28 cellular contexts compared by ENCODE assay signal in genomic region chr10:63534723-63535122, GRCh38.
"Had no signal": no experiment of that assay in that cellular context is flagged by ENCODE, and none has a peak within 500 bp of the region (broad histone marks: within the 10 kb centered on the region; RNA-seq: fewer than 3 reads in every experiment).

No MANE protein-coding gene starts in this region.

- DNase-seq: activated CD4-positive, alpha-beta T cell treated with anti-CD3 and anti-CD28 coated beads, Interleukin-2, amount 50 U/mL, for 48 hours; activated CD4-positive, CD25-positive, alpha-beta regulatory T cell; activated gamma-delta T cell treated with Interleukin-2 at 50 U/mL for 16 hours; activated naive CD4-positive, alpha-beta T cell treated with anti-CD3 and anti-CD28 coated beads, Interleukin-2, amount 10 ng/mL, durations not matched to agents 7 days and 5 days; activated naive CD8-positive, alpha-beta T cell treated with anti-CD3 and anti-CD28 coated beads, Interleukin-2, amount 10 ng/mL, durations not matched to agents 7 days and 5 days; activated T-cell treated with anti-CD3 and anti-CD28 coated beads for 4 hours; activated T-cell treated with anti-CD3 and anti-CD28 coated beads, Interleukin-2, amount 50 U/mL, for 48 hours; aorta; central memory CD4-positive, alpha-beta T cell; KG1; NCI-H1105 treated with DMSO at 0.1 percent for 48 hours; NCI-H1436 treated with DMSO at 0.1 percent for 48 hours; NCI-H187; NCI-H2081; NCI-H510A treated with DMSO at 0.1 percent for 48 hours; NCI-H69; NK-92 treated with Interleukin-12 subunit alpha and Interleukin-12 subunit beta, amount 100 ng/mL, for 24 hours; OCI-M1; RPMI8226; T-cell; T-helper 2 cell; T1000 had no signal

- H3K27me3 Mint-ChIP-seq: activated naive CD4-positive, alpha-beta T cell treated with anti-CD3 and anti-CD28 coated beads, Interleukin-2, amount 10 ng/mL, durations not matched to agents 7 days and 5 days; activated naive CD8-positive, alpha-beta T cell treated with anti-CD3 and anti-CD28 coated beads, Interleukin-2, amount 10 ng/mL, durations not matched to agents 7 days and 5 days; T-cell had no signal

- H3K9me3 Mint-ChIP-seq: activated naive CD4-positive, alpha-beta T cell treated with anti-CD3 and anti-CD28 coated beads, Interleukin-2, amount 10 ng/mL, durations not matched to agents 7 days and 5 days; activated naive CD8-positive, alpha-beta T cell treated with anti-CD3 and anti-CD28 coated beads, Interleukin-2, amount 10 ng/mL, durations not matched to agents 7 days and 5 days; activated T-helper 2 cell treated with anti-CD3 and anti-CD28 coated beads, Interferon-gamma antibody, Interleukin-2, Interleukin-4, amounts not matched to agents 10 μg/mL and 5 μg/mL and 100 μg/mL, durations not matched to agents 14 hours and 24 hours and 36 hours; T-cell had no signal

- FAIRE-seq: bronchial epithelial cell, TTC549 had no signal

- H3K4me3 Mint-ChIP-seq: activated naive CD4-positive, alpha-beta T cell treated with anti-CD3 and anti-CD28 coated beads, Interleukin-2, amount 10 ng/mL, durations not matched to agents 7 days and 5 days; activated naive CD8-positive, alpha-beta T cell treated with anti-CD3 and anti-CD28 coated beads, Interleukin-2, amount 10 ng/mL, durations not matched to agents 7 days and 5 days; T-cell had no signal

- H3K4me3 ChIP-seq: SK-N-MC had no signal

- H3K27ac ChIP-seq: SK-N-MC had no signal

- H3K36me3 Mint-ChIP-seq: T-cell had no signal

- ATAC-seq: Panc1, Right ventricle myocardium inferior, T-cell had no signal

- H3K27ac Mint-ChIP-seq: activated naive CD4-positive, alpha-beta T cell treated with anti-CD3 and anti-CD28 coated beads, Interleukin-2, amount 10 ng/mL, durations not matched to agents 7 days and 5 days; activated naive CD8-positive, alpha-beta T cell treated with anti-CD3 and anti-CD28 coated beads, Interleukin-2, amount 10 ng/mL, durations not matched to agents 7 days and 5 days; activated T-helper 2 cell treated with anti-CD3 and anti-CD28 coated beads, Interferon-gamma antibody, Interleukin-2, Interleukin-4, amounts not matched to agents 10 μg/mL and 5 μg/mL and 100 μg/mL, durations not matched to agents 14 hours and 24 hours and 36 hours; T-cell had no signal
